34 cellular contexts compared by ENCODE assay signal in genomic region chr4:132238697-132239096, GRCh38.
"Had no signal": no experiment of that assay in that cellular context is flagged by ENCODE, and none has a peak within 500 bp of the region (broad histone marks: within the 10 kb centered on the region; RNA-seq: fewer than 3 reads in every experiment).

No MANE protein-coding gene starts in this region.

- H3K9me3 ChIP-seq: colonic mucosa, SJCRH30 had no signal

- H3K4me3 ChIP-seq: colonic mucosa, SJCRH30, SK-N-MC had no signal

- H3K4me3 Mint-ChIP-seq: activated CD4-positive, alpha-beta memory T cell treated with anti-CD3 and anti-CD28 coated beads, Interleukin-2, amount 10 ng/mL, durations not matched to agents 7 days and 5 days; activated naive CD8-positive, alpha-beta T cell treated with anti-CD3 and anti-CD28 coated beads for 36 hours; activated T-cell treated with anti-CD3 and anti-CD28 coated beads, Interleukin-2, amount 50 U/mL, for 72 hours; activated T-helper 17 cell treated with anti-CD3 and anti-CD28 coated beads, Interleukin-2, amount 50 U/mL, for 72 hours; central memory CD8-positive, alpha-beta T cell had no signal

- H3K36me3 ChIP-seq: brain microvascular endothelial cell, colonic mucosa, SJCRH30, WERI-Rb-1 had no signal

- H3K27ac Mint-ChIP-seq: activated CD4-positive, alpha-beta memory T cell treated with anti-CD3 and anti-CD28 coated beads, Interleukin-2, amount 10 ng/mL, durations not matched to agents 7 days and 5 days; activated naive CD8-positive, alpha-beta T cell treated with anti-CD3 and anti-CD28 coated beads for 36 hours; activated T-cell treated with anti-CD3 and anti-CD28 coated beads, Interleukin-2, amount 50 U/mL, for 72 hours; activated T-helper 17 cell treated with anti-CD3 and anti-CD28 coated beads, Interleukin-2, amount 50 U/mL, for 72 hours had no signal

- H3K27me3 Mint-ChIP-seq: activated CD4-positive, alpha-beta memory T cell treated with anti-CD3 and anti-CD28 coated beads, Interleukin-2, amount 10 ng/mL, durations not matched to agents 7 days and 5 days; activated naive CD8-positive, alpha-beta T cell treated with anti-CD3 and anti-CD28 coated beads for 36 hours; activated T-helper 17 cell treated with anti-CD3 and anti-CD28 coated beads, Interleukin-2, amount 50 U/mL, for 72 hours; central memory CD8-positive, alpha-beta T cell had no signal

- DNase-seq: activated CD4-positive, alpha-beta memory T cell treated with anti-CD3 and anti-CD28 coated beads, Interleukin-2, amount 10 ng/mL, durations not matched to agents 7 days and 5 days; activated CD4-positive, alpha-beta T cell treated with anti-CD3 and anti-CD28 coated beads for 1 hour; activated CD4-positive, alpha-beta T cell treated with anti-CD3 and anti-CD28 coated beads for 48 hours; activated CD4-positive, CD25-positive, alpha-beta regulatory T cell; activated effector memory CD4-positive, alpha-beta T cell treated with anti-CD3 and anti-CD28 coated beads, Interleukin-2, amount 50 U/mL, for 16 hours; activated naive CD4-positive, alpha-beta T cell; activated naive CD4-positive, alpha-beta T cell treated with anti-CD3 and anti-CD28 coated beads, Interleukin-2, amount 50 U/mL, for 16 hours; activated naive CD8-positive, alpha-beta T cell treated with anti-CD3 and anti-CD28 coated beads for 36 hours; activated T-cell treated with anti-CD3 and anti-CD28 coated beads, Interleukin-2, amount 50 U/mL, for 1 hour; activated T-cell treated with anti-CD3 and anti-CD28 coated beads, Interleukin-2, amount 50 U/mL, for 72 hours; amniotic stem cell; aorta; brain microvascular endothelial cell; colonic mucosa; Karpas-422; NCI-H1048; NCI-H1105 treated with DMSO at 0.1 percent for 48 hours; NCI-H146; NCI-H187 treated with DMSO at 0.1 percent for 48 hours; NCI-H2081; NCI-H2171 treated with DMSO at 0.1 percent for 48 hours; NCI-H2227 treated with DMSO at 0.1 percent for 48 hours; NCI-H446; NCI-H510A treated with DMSO at 0.1 percent for 48 hours; NCI-H526 treated with DMSO at 0.1 percent for 48 hours; NK-92 treated with Interleukin-12 subunit alpha and Interleukin-12 subunit beta, amount 100 ng/mL, for 24 hours; OCI-M1; SHP77; SJCRH30; T1000; WERI-Rb-1 had no signal

- H3K36me3 Mint-ChIP-seq: activated naive CD8-positive, alpha-beta T cell treated with anti-CD3 and anti-CD28 coated beads for 36 hours had no signal

- H3K4me1 ChIP-seq: colonic mucosa, SJCRH30 had no signal

- ATAC-seq: activated T-cell treated with anti-CD3 and anti-CD28 coated beads, Interleukin-2, amount 50 U/mL, for 72 hours; activated T-helper 17 cell treated with anti-CD3 and anti-CD28 coated beads, Interleukin-2, amount 50 U/mL, for 72 hours had no signal

- H3K27me3 ChIP-seq: brain microvascular endothelial cell, colonic mucosa, SJCRH30 had no signal

- H3K27ac ChIP-seq: brain microvascular endothelial cell, colonic mucosa, SJCRH30, SK-N-MC, WERI-Rb-1 had no signal

- H3K4me1 Mint-ChIP-seq: activated CD4-positive, alpha-beta memory T cell treated with anti-CD3 and anti-CD28 coated beads, Interleukin-2, amount 10 ng/mL, durations not matched to agents 7 days and 5 days; activated naive CD8-positive, alpha-beta T cell treated with anti-CD3 and anti-CD28 coated beads for 36 hours; activated T-helper 17 cell treated with anti-CD3 and anti-CD28 coated beads, Interleukin-2, amount 50 U/mL, for 72 hours; central memory CD8-positive, alpha-beta T cell had no signal
